In the genomic region with DNA sequence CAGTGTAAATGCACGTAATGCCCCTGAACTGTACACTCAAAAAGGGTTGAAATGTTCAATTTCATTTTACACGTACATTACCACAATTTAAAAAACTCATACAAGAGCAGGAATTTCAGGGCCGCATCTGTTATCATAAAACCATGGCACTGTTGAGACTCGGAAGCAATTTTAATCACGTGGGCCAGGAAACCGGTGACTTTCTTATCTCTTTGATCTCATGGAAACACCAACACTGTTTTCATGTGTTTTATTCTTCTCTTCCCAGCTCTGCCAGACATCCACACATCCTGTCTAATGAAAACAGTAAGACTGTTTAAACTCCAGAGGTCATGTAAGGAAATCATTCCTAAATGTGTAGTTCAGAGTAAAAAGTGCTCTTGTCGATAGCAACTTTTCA, we compare ENCODE assay signal across 20 cellular contexts. TPM values are rescaled to one million over a fixed set of nuclear protein-coding genes. Genes with fewer than 3 reads are reported as not detected.
DNase-seq lines count a peak whose midpoint lies in the region; ATAC-seq and TF ChIP-seq lines count a peak whose summit lies in the region.
"Had no signal": no experiment of that assay in that cellular context is flagged by ENCODE, and none has a peak within 500 bp of the region (broad histone marks: within the 10 kb centered on the region; RNA-seq: fewer than 3 reads in every experiment).

No MANE protein-coding gene starts in this region.

- ATAC-seq in HG02678 (IDR thresholded peaks at IDR 0.05; ENCODE audit: unreplicated experiment), result no peak

- peak; percentile 77 for DNase-seq in RPMI7951 (ENCODE audit: low read depth)
- peak; percentile 20 for DNase-seq in astrocyte of the spinal cord (ENCODE audit: low read depth, low spot score)
- DNase-seq in fibroblast of villous mesenchyme (ENCODE audit: low read depth), result peak; percentile 69
- DNase-seq in pulmonary artery endothelial cell (ENCODE audit: low read depth, low spot score), result peak; percentile 86
- DNase-seq in NCI-H187 treated with DMSO at 0.1 percent for 48 hours (lab: John Stamatoyannopoulos, UW), result no peak
- DNase-seq in NCI-H524 treated with DMSO at 0.1 percent for 48 hours (lab: John Stamatoyannopoulos, UW), result no peak
- DNase-seq: AML-193; Caco-2; CD4-positive, CD25-positive, alpha-beta regulatory T cell; EL; HFFc6; Karpas-422; MM.1S; NCI-H1105; NCI-H1694; OCI-M1; RPMI8226; SIG-M5 had no signal

- no peak overlapping the region for H3K4me3 ChIP-seq in astrocyte of the spinal cord (ENCODE audit: low read depth, low read length)
- no peak overlapping the region for H3K4me3 ChIP-seq in fibroblast of villous mesenchyme (ENCODE audit: low read depth, low read length)

- in situ Hi-C loops in astrocyte of the spinal cord (cut with HindIII; ENCODE audit: low sequenced_read_pairs), result no loop called here

- no peak for TF ChIP-seq CTCF in astrocyte of the spinal cord (IDR thresholded peaks at IDR 0.05; ENCODE audit: low read depth, low read length)
- TF ChIP-seq CTCF in fibroblast of villous mesenchyme (IDR thresholded peaks at IDR 0.05; ENCODE audit: insufficient read depth, low read depth, low read length), result no peak

RNA-seq across cellular contexts. Expression of gene PTPRE, which starts 35.9 kb away (rescaled TPM):
- 17.5 TPM in 2 replicates for total RNA-seq in RPMI7951 (2014; rRNA removed; shearing (Covaris generic))
- 10.3 and 11.2 TPM in 2 replicates for total RNA-seq in fibroblast of villous mesenchyme
- total RNA-seq in pulmonary artery endothelial cell, result 43.3 and 48.0 TPM in 2 replicates

RNA-seq across cellular contexts. Expression of gene CLRN3, which starts 50.1 kb away (rescaled TPM):
- not detected in 2 replicates for total RNA-seq in RPMI7951 (2014; rRNA removed; shearing (Covaris generic))
- total RNA-seq in fibroblast of villous mesenchyme, result not detected in 2 replicates
- total RNA-seq in pulmonary artery endothelial cell, result 0.11 TPM in 1 of 2 replicates, not detected in the other
- total RNA-seq: CD4-positive, CD25-positive, alpha-beta regulatory T cell; H1; HFFc6 had no signal

Comparison
In these comparisons a context has a peak if more than half of its experiments do, and no peak if none do; other contexts are left out.
1. DNase-seq: peak in RPMI7951 (single experiment), astrocyte of the spinal cord (single experiment), fibroblast of villous mesenchyme (single experiment) and pulmonary artery endothelial cell (single experiment); none in NCI-H187 treated with DMSO at 0.1 percent for 48 hours (single experiment) and NCI-H524 treated with DMSO at 0.1 percent for 48 hours (single experiment).